28 cellular contexts compared by ENCODE assay signal in genomic region chr17:33396818-33397217, GRCh38.
"Had no signal": no experiment of that assay in that cellular context is flagged by ENCODE, and none has a peak within 500 bp of the region (broad histone marks: within the 10 kb centered on the region; RNA-seq: fewer than 3 reads in every experiment).

No MANE protein-coding gene starts in this region.

- H3K36me3 ChIP-seq: left lung, lower lobe of right lung, neural progenitor cell, neutrophil, suprapubic skin, thoracic aorta, tibial artery, upper lobe of right lung, uterus had no signal

- H3K4me1 ChIP-seq: left lung, lower lobe of right lung, neural progenitor cell, parathyroid adenoma, suprapubic skin, tibial artery, upper lobe of right lung, uterus had no signal

- H3K4me3 ChIP-seq: left lung, lower lobe of right lung, neural progenitor cell, skin epidermis, suprapubic skin, thoracic aorta, tibial artery, upper lobe of right lung, uterus had no signal

- H3K27ac ChIP-seq: left lung, lower lobe of right lung, neural progenitor cell, neutrophil, parathyroid adenoma, skin epidermis, suprapubic skin, thoracic aorta, tibial artery, upper lobe of right lung, uterus had no signal

- H3K27me3 ChIP-seq: left lung, neural progenitor cell, neutrophil, tibial artery, upper lobe of right lung, uterus had no signal

- ATAC-seq: left colon; left lung; lower lobe of right lung; natural killer cell; right cardiac atrium; sciatic nerve; stimulated activated naive B cell treated with anti-CD40 and anti-IgM and Interleukin-4, amounts not matched to agents 10 μg/mL and 1 μg/mL and 100 μg/mL, for 72 hours; upper lobe of right lung had no signal

- FAIRE-seq: keratinocyte had no signal

- DNase-seq: hippocampal formation; kidney glomerular epithelial cell; left colon; left lung; lower lobe of right lung; mesendoderm; naive B cell; natural killer cell; nephron progenitor cell; occipital lobe; retina; right cardiac atrium; stimulated activated CD4-positive, alpha-beta T cell treated with anti-CD3 and anti-CD28 coated beads, Interleukin-12 subunit alpha, Interleukin-12 subunit beta, amount 100 ng/mL, for 4 hours; stimulated activated CD4-positive, alpha-beta T cell treated with anti-CD3 and anti-CD28 coated beads, Interleukin-15, amount 100 ng/mL, for 24 hours; stimulated activated CD4-positive, alpha-beta T cell treated with anti-CD3 and anti-CD28 coated beads, Interleukin-2, amount 100 ng/mL, for 24 hours; stimulated activated CD4-positive, alpha-beta T cell treated with anti-CD3 and anti-CD28 coated beads, Interleukin-4, amount 100 ng/mL, for 1 hour; stimulated activated naive B cell treated with anti-CD40 and anti-IgM and Interleukin-4, amounts not matched to agents 10 μg/mL and 1 μg/mL and 100 μg/mL, for 72 hours; tibial artery; upper lobe of right lung; uterus had no signal

- H3K9me3 ChIP-seq: left lung, lower lobe of right lung, neutrophil, suprapubic skin, thoracic aorta, tibial artery, upper lobe of right lung, uterus had no signal
